ENCODE assay signal across 5 cellular contexts in genomic region chr16:80652441-80652840, GRCh38.
"Had no signal": no experiment of that assay in that cellular context is flagged by ENCODE, and none has a peak within 500 bp of the region (broad histone marks: within the 10 kb centered on the region; RNA-seq: fewer than 3 reads in every experiment).

No MANE protein-coding gene starts in this region.

- H3K27ac ChIP-seq: GM23248, HL-60 had no signal

- DNase-seq: GM23248, GOT3, H7, HFFc6 had no signal
